In the genomic region with DNA sequence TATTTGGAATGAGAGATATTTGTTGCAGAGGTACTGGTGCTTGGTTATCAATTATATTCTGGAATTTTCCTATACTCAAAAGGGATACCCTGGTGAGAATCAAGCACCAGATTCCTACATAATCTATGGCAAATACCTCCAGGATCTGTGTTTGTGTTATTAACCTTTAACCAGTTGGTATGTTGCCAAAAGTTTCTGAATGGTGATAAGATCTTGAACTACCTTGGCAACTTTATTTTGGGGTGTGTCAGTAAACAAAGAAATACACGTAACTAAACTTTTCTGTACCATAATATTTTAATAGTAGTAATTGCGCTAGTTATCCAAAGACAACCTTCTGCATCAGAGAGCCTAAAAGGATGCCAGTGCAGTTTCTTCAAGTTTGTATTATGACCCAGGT, we compare ENCODE assay signal across 17 cellular contexts. TPM values are rescaled to one million over a fixed set of nuclear protein-coding genes. Genes with fewer than 3 reads are reported as not detected.
"Had no signal": no experiment of that assay in that cellular context is flagged by ENCODE, and none has a peak within 500 bp of the region (broad histone marks: within the 10 kb centered on the region; RNA-seq: fewer than 3 reads in every experiment).

No MANE protein-coding gene starts in this region.

- H3K4me1 ChIP-seq: foreskin keratinocyte, psoas muscle, sigmoid colon, thyroid gland had no signal

- H3K36me3 ChIP-seq: cardiac muscle cell, left lung, sigmoid colon, thyroid gland had no signal

- H3K27me3 ChIP-seq: cardiac muscle cell, foreskin keratinocyte, left lung, sigmoid colon, thyroid gland had no signal

- H3K9me3 ChIP-seq: left lung, psoas muscle, sigmoid colon, thyroid gland had no signal

- ATAC-seq: psoas muscle, T-cell had no signal

- H3K4me3 ChIP-seq: cardiac muscle cell, left lung, psoas muscle, sigmoid colon, thyroid gland had no signal

- DNase-seq: activated B cell treated with CpG ODN at 0.5 μM for 24 hours; activated CD4-positive, alpha-beta memory T cell treated with anti-CD3 and anti-CD28 coated beads for 36 hours; activated CD4-positive, alpha-beta T cell treated with anti-CD3 and anti-CD28 coated beads for 4 hours; activated naive CD8-positive, alpha-beta T cell treated with anti-CD3 and anti-CD28 coated beads, Interleukin-2, amount 10 ng/mL, durations not matched to agents 7 days and 5 days; activated T-cell treated with anti-CD3 and anti-CD28 coated beads for 4 hours; amygdala; hypothalamus; islet precursor cell; left lung; mammary epithelial cell; psoas muscle; sigmoid colon; stimulated activated naive B cell treated with anti-CD40 and anti-IgM and Interleukin-4, amounts not matched to agents 10 μg/mL and 1 μg/mL and 100 μg/mL, for 72 hours; T-cell; thyroid gland had no signal

- H3K27ac ChIP-seq: cardiac muscle cell, foreskin keratinocyte, left lung, psoas muscle, sigmoid colon, thyroid gland had no signal

RNA-seq across cellular contexts. Expression of a gene that starts 13.4 kb away (rescaled TPM):
- total RNA-seq: activated B cell treated with CpG ODN at 0.5 μM for 24 hours, mammary epithelial cell had no signal
- polyA plus RNA-seq: foreskin keratinocyte, mammary epithelial cell had no signal
